8 cellular contexts compared by ENCODE assay signal in the genomic region with DNA sequence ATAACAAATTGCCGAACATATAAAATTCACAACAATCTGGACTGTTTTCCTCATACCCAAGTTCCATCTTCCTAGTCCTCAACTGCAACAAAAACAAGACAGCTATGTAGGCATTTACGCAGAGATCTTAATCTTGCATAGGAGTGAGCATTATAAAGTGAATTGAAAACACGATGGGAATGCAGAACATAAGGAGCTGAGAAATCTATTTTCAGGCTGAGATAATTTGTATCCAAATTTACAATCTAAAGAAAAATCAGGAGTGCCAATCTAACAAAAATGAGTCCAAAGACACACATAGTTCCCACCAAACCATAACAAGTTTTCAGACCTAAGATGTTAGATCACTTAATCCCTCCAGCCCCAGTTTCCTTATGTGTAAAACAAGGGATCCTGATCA. TPM values are rescaled to one million over a fixed set of nuclear protein-coding genes. Genes with fewer than 3 reads are reported as not detected.
DNase-seq lines count a peak whose midpoint lies in the region; ATAC-seq lines count a peak whose summit lies in the region.
"Had no signal": no experiment of that assay in that cellular context is flagged by ENCODE, and none has a peak within 500 bp of the region (broad histone marks: within the 10 kb centered on the region; RNA-seq: fewer than 3 reads in every experiment).

No MANE protein-coding gene starts in this region.

- no peaks in the 10 kb centered on the region for H3K27me3 ChIP-seq in GM23248 (replicated peaks; ENCODE audit: insufficient read depth)
- no peaks in the 10 kb centered on the region for H3K27me3 ChIP-seq in rectal smooth muscle tissue (ENCODE audit: control insufficient read depth, insufficient read depth, low read length)

- no peaks in the 10 kb centered on the region for H3K9me3 ChIP-seq in GM23248 (ENCODE audit: low read depth)

- H3K36me3 ChIP-seq in GM23248 (ENCODE audit: low read depth) (no peaks in the 10 kb centered on the region), rectal smooth muscle tissue (ENCODE audit: control insufficient read depth, insufficient read depth, low read length) (no peaks in the 10 kb centered on the region)

- H3K4me3 ChIP-seq in GM23248 (peak overlapping the region; percentile 98), rectal smooth muscle tissue (ENCODE audit: low read length) (peak overlapping the region; percentile 95)

- no peak for ATAC-seq in HG03025 (IDR thresholded peaks at IDR 0.05; ENCODE audit: low FRiP score, unreplicated experiment)

- peaks cover 19% of the 10 kb centered on the region for H3F3A ChIP-seq in GM23248 (ENCODE audit: insufficient read depth)

- no peaks in the 10 kb centered on the region; the same call in 1 of the 2 replicates for H4K20me1 ChIP-seq in GM23248 (ENCODE audit: insufficient read depth)

- H3K9me2 ChIP-seq in GM23248 (ENCODE audit: insufficient read depth): no peaks in the 10 kb centered on the region

- H3K4me2 ChIP-seq in GM23248 (ENCODE audit: unreplicated experiment): peak overlapping the region; percentile 94

- peaks cover 98% of the 10 kb centered on the region for H3K79me2 ChIP-seq in GM23248 (ENCODE audit: insufficient read depth)

- DNase-seq in GM23248 (peak; percentile 32), OCI-M1 (lab: John Stamatoyannopoulos, UW) (peak; percentile 53), epithelial cell of prostate (ENCODE audit: low read depth, low spot score) (no peak), GM03348 (ENCODE audit: low spot score) (no peak), amniotic stem cell (lab: John Stamatoyannopoulos, UW) (no peak)
- DNase-seq: activated CD4-positive, alpha-beta T cell treated with anti-CD3 and anti-CD28 coated beads for 1 hour had no signal

- peaks cover 27% of the 10 kb centered on the region for H3K4me1 ChIP-seq in GM23248 (ENCODE audit: insufficient read depth)
- no peaks in the 10 kb centered on the region for H3K4me1 ChIP-seq in rectal smooth muscle tissue (ENCODE audit: control insufficient read depth, insufficient read depth, low read length)

- H3K27ac ChIP-seq in GM23248 (peak overlapping the region; percentile 96), epithelial cell of prostate (peak overlapping the region; percentile 76), rectal smooth muscle tissue (ENCODE audit: low read depth, low read length) (peak overlapping the region; percentile 92)

- H3K9ac ChIP-seq in GM23248 (peak overlapping the region; percentile 97), rectal smooth muscle tissue (ENCODE audit: low read length) (no peak overlapping the region)

- 93 to 97% methylated on average over 3 of the region's 3 CpGs for WGBS in GM23248 (ENCODE audit: low coverage in 1 of 2, low lambda C conversion rate in 2 of 2, missing lambda C conversion rate in 2 of 2), 2 experiments

- in situ Hi-C loops in GM23248 (cut with MboI): no loop called here

- H2AFZ ChIP-seq in GM23248: no peak overlapping the region

RNA-seq across cellular contexts. Expression of gene SLC16A1, which starts 1.9 kb away (rescaled TPM):
- total RNA-seq in GM23248 (2014; rRNA removed; shearing (Covaris generic)): 153 and 178 TPM in 2 replicates
- 97.5 and 99.9 TPM in 2 replicates for polyA plus RNA-seq in GM23248 (2016; fragmentation: Nextera tagmentation; extraction: Ambion mirVana)

Comparison
In these comparisons a context has a peak if more than half of its experiments do, and no peak if none do; other contexts are left out.
1. DNase-seq: peak in GM23248 (single experiment) and OCI-M1 (single experiment); none in epithelial cell of prostate (single experiment), GM03348 (single experiment) and amniotic stem cell (single experiment).
2. Peak in every context shown above with its lines, with median percentiles within 50 percentile points of each other: H3K27ac ChIP-seq.